Comparison of ENCODE assay signal across 14 cellular contexts in the genomic region with DNA sequence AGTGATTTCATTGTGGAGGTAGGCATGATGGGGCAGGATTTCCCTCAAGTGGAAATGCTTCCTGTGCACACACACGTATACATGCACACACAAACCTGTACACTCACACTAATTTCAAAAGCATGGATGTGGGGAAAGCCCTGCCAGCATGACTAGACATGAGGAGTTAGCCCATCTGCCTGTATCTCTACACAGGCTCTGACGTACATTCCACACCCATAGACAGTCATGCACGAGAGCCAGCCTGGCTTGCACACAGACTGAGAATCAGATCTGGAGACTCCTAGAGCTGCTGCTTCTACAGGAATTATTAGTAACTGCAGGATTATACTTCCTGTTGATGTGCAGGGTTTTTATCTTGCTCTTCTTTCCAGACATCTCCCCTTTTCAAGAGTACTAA. TPM values are rescaled to one million over a fixed set of nuclear protein-coding genes. Genes with fewer than 3 reads are reported as not detected.
DNase-seq lines count a peak whose midpoint lies in the region; ATAC-seq, FAIRE-seq and TF ChIP-seq lines count a peak whose summit lies in the region.
"Had no signal": no experiment of that assay in that cellular context is flagged by ENCODE, and none has a peak within 500 bp of the region (broad histone marks: within the 10 kb centered on the region; RNA-seq: fewer than 3 reads in every experiment).

No MANE protein-coding gene starts in this region.

- POLR2A ChIA-PET in A549 (lab: Yijun Ruan, JAX), result no interaction called here

- H2BK120ac ChIP-seq in mesenchymal stem cell (ENCODE audit: low read depth, low read length), result no peak overlapping the region

- no peak overlapping the region for H3K27ac Mint-ChIP-seq in HFFc6
- H3K27ac Mint-ChIP-seq: activated naive CD8-positive, alpha-beta T cell had no signal

- H3K27ac ChIP-seq in A549, result no peak overlapping the region
- H3K27ac ChIP-seq in mesenchymal stem cell (ENCODE audit: low read length, poor library complexity, severe bottlenecking), result no peak overlapping the region
- H3K27ac ChIP-seq: C4-2B had no signal

- H3K4me2 ChIP-seq in A549 (no peak overlapping the region), mesenchymal stem cell (ENCODE audit: low read length, poor library complexity, severe bottlenecking) (no peak overlapping the region)

- CTCF ChIA-PET in A549 (lab: Yijun Ruan, JAX), result interaction anchor here (0.9 to 1.3 kb wide), 2 partner anchors 11 to 27 kb away, joined by 3 read pairs; no protein-coding TSS in a partner anchor

- no peak overlapping the region for H2BK5ac ChIP-seq in mesenchymal stem cell (ENCODE audit: low read depth, low read length, poor library complexity, severe bottlenecking)

- H3K4ac ChIP-seq in mesenchymal stem cell (ENCODE audit: low read depth in 1 of 2, low read length in 2 of 2), result no peak overlapping the region

- no peak for TF ChIP-seq RAD21 in A549 (conservative IDR thresholded peaks at IDR 0.05 in 1 of 2, IDR thresholded peaks at IDR 0.05 in 1 of 2)

- peak overlapping the region; percentile 57 for H3K9ac ChIP-seq in mesenchymal stem cell (ENCODE audit: low read length)

- no peak overlapping the region for H3K4me3 Mint-ChIP-seq in HFFc6
- H3K4me3 Mint-ChIP-seq: activated naive CD8-positive, alpha-beta T cell; naive thymus-derived CD8-positive, alpha-beta T cell had no signal

- H3K4me1 ChIP-seq in A549 (no peaks in the 10 kb centered on the region), mesenchymal stem cell (ENCODE audit: control insufficient read depth, insufficient read depth, low read depth, low read length) (no peaks in the 10 kb centered on the region)

- 86% methylated on average over 3 of the region's 3 CpGs for WGBS in A549 (ENCODE audit: missing lambda C conversion rate)
- 90% methylated on average over 3 of the region's 3 CpGs for WGBS in mesenchymal stem cell

- H3K36me3 ChIP-seq in mesenchymal stem cell (ENCODE audit: control insufficient read depth in 1 of 2, insufficient read depth in 2 of 2, low read depth in 1 of 2, low read length in 2 of 2), result peaks cover 14 to 41% of the 10 kb centered on the region in 2 experiments

- H3K4me1 Mint-ChIP-seq in HFFc6 (ENCODE audit: low read depth), result no peaks in the 10 kb centered on the region

- no peaks in the 10 kb centered on the region for H3K27me3 Mint-ChIP-seq in HFFc6 (ENCODE audit: insufficient read depth)
- H3K27me3 Mint-ChIP-seq: activated naive CD8-positive, alpha-beta T cell; naive thymus-derived CD8-positive, alpha-beta T cell had no signal

- H3K23ac ChIP-seq in mesenchymal stem cell (ENCODE audit: low read length in 2 of 2), result no peak overlapping the region

- no peak for TF ChIP-seq EP300 in A549 (IDR thresholded peaks at IDR 0.05)

- no peak overlapping the region for H4K8ac ChIP-seq in mesenchymal stem cell (ENCODE audit: low read length)

- H2BK15ac ChIP-seq in mesenchymal stem cell (ENCODE audit: low read depth, poor library complexity, severe bottlenecking), result no peak overlapping the region

- H2BK12ac ChIP-seq in mesenchymal stem cell (ENCODE audit: low read length in 2 of 2), result no peak overlapping the region

- no peak overlapping the region for H3K18ac ChIP-seq in mesenchymal stem cell (ENCODE audit: low read depth in 1 of 2, low read length in 2 of 2)

- no peak for FAIRE-seq in A549 (lab: Jason Lieb, UNC)

- DNase-seq in A549 (ENCODE audit: low read depth in 1 of 2, low spot score in 1 of 2) (peak in 1 of 2 experiments; percentile 44), HFFc6 (peak; percentile 2), epithelial cell of esophagus (ENCODE audit: low read depth) (peak; percentile 99), mesenchymal stem cell (peak; percentile 77), pons (ENCODE audit: low spot score) (no peak), C1 segment of cervical spinal cord (lab: John Stamatoyannopoulos, UW) (no peak), NCI-H345 treated with DMSO at 0.1 percent for 48 hours (lab: John Stamatoyannopoulos, UW; ENCODE audit: unreplicated experiment) (no peak)
- DNase-seq: activated CD4-positive, alpha-beta T cell treated with anti-CD3 and anti-CD28 coated beads for 4 hours; Kasumi-1; naive thymus-derived CD8-positive, alpha-beta T cell; NCI-H510A treated with DMSO at 0.1 percent for 48 hours had no signal

- H3K9me3 Mint-ChIP-seq in HFFc6, result no peaks in the 10 kb centered on the region
- H3K9me3 Mint-ChIP-seq: naive thymus-derived CD8-positive, alpha-beta T cell had no signal

- peaks cover 14% of the 10 kb centered on the region for H3K79me1 ChIP-seq in mesenchymal stem cell (replicated peaks; ENCODE audit: low read length, poor library complexity, severe bottlenecking)

- TF ChIP-seq CTCF in A549 (IDR thresholded peaks at IDR 0.05) (no peak), HFFc6 (IDR thresholded peaks at IDR 0.05) (no peak), epithelial cell of esophagus (IDR thresholded peaks at IDR 0.05; ENCODE audit: insufficient read depth, low read depth, low read length, missing control alignments) (peak; percentile 45)

- no peak overlapping the region for H3K4me3 ChIP-seq in A549
- H3K4me3 ChIP-seq in epithelial cell of esophagus (ENCODE audit: low read length), result no peak overlapping the region
- H3K4me3 ChIP-seq in mesenchymal stem cell (ENCODE audit: insufficient read depth in 1 of 2, low read depth in 1 of 2, low read length in 2 of 2), result no peak overlapping the region

- ATAC-seq in A549, result peak; percentile 79 to 80
- no peak for ATAC-seq in GM19351 (IDR thresholded peaks at IDR 0.05; ENCODE audit: unreplicated experiment)
- ATAC-seq: naive thymus-derived CD8-positive, alpha-beta T cell had no signal

- no peaks in the 10 kb centered on the region for H3K27me3 ChIP-seq in mesenchymal stem cell (ENCODE audit: control insufficient read depth in 1 of 2, insufficient read depth in 1 of 2, low read length in 2 of 2)

- H3K14ac ChIP-seq in mesenchymal stem cell (ENCODE audit: low read length in 2 of 2), result no peak overlapping the region

- H2AFZ ChIP-seq in mesenchymal stem cell (ENCODE audit: low read depth, low read length), result no peak overlapping the region

- H3K9me3 ChIP-seq in A549 (no peaks in the 10 kb centered on the region), mesenchymal stem cell (ENCODE audit: control insufficient read depth, low read length) (no peaks in the 10 kb centered on the region)

- H4K91ac ChIP-seq in mesenchymal stem cell (ENCODE audit: low read length), result no peak overlapping the region

- peaks cover 42% of the 10 kb centered on the region for H3K36me3 Mint-ChIP-seq in HFFc6 (ENCODE audit: low read depth)

- H2AK5ac ChIP-seq in mesenchymal stem cell (ENCODE audit: low read length, severe bottlenecking), result no peak overlapping the region

- TF ChIP-seq POLR2A in A549 (IDR thresholded peaks at IDR 0.05; ENCODE audit: low read length), result no peak

TF ChIP-seq in A549, 52 proteins besides CTCF, POLR2A, EP300 and RAD21:
- TF ChIP-seq JUN (IDR thresholded peaks at IDR 0.05) (no peak), HOXA7 (CRISPR knock-in tag; IDR thresholded peaks at IDR 0.05) (no peak), NPAS2 (CRISPR knock-in tag; IDR thresholded peaks at IDR 0.05; ENCODE audit: borderline replicate concordance) (no peak), KDM5A (IDR thresholded peaks at IDR 0.05) (no peak), ZFP36 (IDR thresholded peaks at IDR 0.05; ENCODE audit: borderline replicate concordance, partially characterized antibody) (no peak)
- TF ChIP-seq, protein P1, sequence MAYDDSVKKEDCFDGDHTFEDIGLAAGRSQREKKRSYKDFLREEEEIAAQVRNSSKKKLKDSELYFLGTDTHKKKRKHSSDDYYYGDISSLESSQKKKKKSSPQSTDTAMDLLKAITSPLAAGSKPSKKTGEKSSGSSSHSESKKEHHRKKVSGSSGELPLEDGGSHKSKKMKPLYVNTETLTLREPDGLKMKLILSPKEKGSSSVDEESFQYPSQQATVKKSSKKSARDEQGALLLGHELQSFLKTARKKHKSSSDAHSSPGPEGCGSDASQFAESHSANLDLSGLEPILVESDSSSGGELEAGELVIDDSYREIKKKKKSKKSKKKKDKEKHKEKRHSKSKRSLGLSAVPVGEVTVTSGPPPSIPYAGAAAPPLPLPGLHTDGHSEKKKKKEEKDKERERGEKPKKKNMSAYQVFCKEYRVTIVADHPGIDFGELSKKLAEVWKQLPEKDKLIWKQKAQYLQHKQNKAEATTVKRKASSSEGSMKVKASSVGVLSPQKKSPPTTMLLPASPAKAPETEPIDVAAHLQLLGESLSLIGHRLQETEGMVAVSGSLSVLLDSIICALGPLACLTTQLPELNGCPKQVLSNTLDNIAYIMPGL (CRISPR knock-in tag; IDR thresholded peaks at IDR 0.05; ENCODE audit: borderline replicate concordance), result no peak

RNA-seq across cellular contexts. Expression of a gene that starts 27.3 kb away (rescaled TPM):
- polyA plus RNA-seq in A549 (2011; rRNA removed) (67.9 and 99.2 TPM in 2 replicates), A549 (2017; fragmentation: RNase III; extraction: RNeasy Plus Mini Kit Qiagen cat#74134 plus additional on column Dnase treatment) (61.4 to 65.4 TPM (median 64.8 TPM) in 3 replicates)
- 27.3 and 30.3 TPM in 2 replicates for polyA plus RNA-seq in A549 (2012; cell fraction: cytosol; rRNA removed)
- polyA plus RNA-seq in A549 (2012; cell fraction: nucleus; rRNA removed), result 12.4 and 13.2 TPM in 2 replicates
- 6.3 and 6.7 TPM in 2 replicates for polyA minus RNA-seq in A549 (2011; rRNA and poly(A)+ RNA removed)
- 10 to 100 TPM; 60.8 to 76.4 (median 71.6) TPM for total RNA-seq in HFFc6 (2021; fragmentation: NEBNext Ultra II Directional; extraction: Animal tissue kit (Norgen Biotek cat#: 25700))
- 107 TPM for polyA plus RNA-seq in mesenchymal stem cell (2013, experiment 1 of 2)
- polyA plus RNA-seq in mesenchymal stem cell (2013, experiment 2 of 2), result 109 TPM

Comparison
In these comparisons a context has a peak if more than half of its experiments do, and no peak if none do; other contexts are left out.
1. DNase-seq: peak in HFFc6 (single experiment), epithelial cell of esophagus (single experiment) and mesenchymal stem cell (single experiment); none in pons (single experiment), C1 segment of cervical spinal cord (0 of 14) and NCI-H345 treated with DMSO at 0.1 percent for 48 hours (single experiment).